ENCODE assay signal across 15 cellular contexts in the genomic region with DNA sequence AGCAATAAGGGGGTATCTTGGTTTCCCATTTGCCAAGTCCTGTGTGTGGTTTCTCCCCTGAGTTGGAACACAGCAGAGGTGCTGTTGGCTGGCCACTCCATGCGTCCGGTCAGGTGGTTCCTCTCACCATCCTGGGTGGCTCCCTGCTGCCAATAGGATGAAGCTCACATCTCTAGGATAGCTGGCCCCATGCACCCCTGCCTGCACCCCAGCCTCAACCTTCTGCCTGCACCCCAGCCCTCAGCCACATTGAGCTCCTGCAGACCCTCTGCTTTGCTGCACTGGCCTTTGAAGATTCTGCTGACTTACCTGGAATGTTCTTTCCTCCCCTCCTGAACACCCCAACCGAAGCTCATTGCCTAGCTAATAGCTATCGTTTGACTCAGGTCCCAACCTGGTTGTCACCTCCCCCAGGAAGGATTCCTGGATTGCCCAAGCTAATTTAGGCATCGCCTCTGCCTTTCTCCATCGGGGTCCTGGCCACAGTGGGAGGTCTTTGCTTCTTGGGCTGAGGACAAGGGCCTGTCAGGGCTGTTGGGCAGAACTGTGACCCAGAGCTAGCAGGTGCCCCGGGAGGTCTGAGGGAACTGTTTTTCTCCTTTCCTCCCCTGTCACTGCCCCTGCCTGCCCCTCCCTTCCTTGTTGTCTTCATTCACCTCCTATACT. TPM values are rescaled to one million over a fixed set of nuclear protein-coding genes. Genes with fewer than 3 reads are reported as not detected.
DNase-seq lines count a peak whose midpoint lies in the region; ATAC-seq and TF ChIP-seq lines count a peak whose summit lies in the region.
"Had no signal": no experiment of that assay in that cellular context is flagged by ENCODE, and none has a peak within 500 bp of the region (broad histone marks: within the 10 kb centered on the region; RNA-seq: fewer than 3 reads in every experiment).

No MANE protein-coding gene starts in this region.

- 79 to 84% methylated on average over 7 of the region's 7 CpGs for WGBS in testis, 2 donors

- H3K4me1 ChIP-seq in ascending aorta = peaks cover 5 to 20% of the 10 kb centered on the region in 2 donors
- H3K4me1 ChIP-seq in thoracic aorta (ENCODE audit: control insufficient read depth in 1 of 2, low read depth in 2 of 2) = peaks cover 8 to 21% of the 10 kb centered on the region in 2 donors
- H3K4me1 ChIP-seq in testis = peaks cover 21% of the 10 kb centered on the region

- H3K27ac ChIP-seq in ascending aorta = peak overlapping the region; percentile 83 to 84
- H3K27ac ChIP-seq in thoracic aorta = peak overlapping the region; percentile 78 to 83
- no peak overlapping the region for H3K27ac ChIP-seq in testis
- H3K27ac ChIP-seq: cardiac muscle cell, epithelial cell of prostate had no signal

- no peak for DNase-seq in activated CD4-positive, alpha-beta T cell treated with anti-CD3 and anti-CD28 coated beads, Interleukin-2, amount 10 ng/mL, durations not matched to agents 24 days and 14 days
- no peak for DNase-seq in activated CD4-positive, alpha-beta T cell treated with anti-CD3 and anti-CD28 coated beads, Interleukin-2, amount 10 ng/mL, durations not matched to agents 7 days and 5 days
- DNase-seq in ascending aorta (ENCODE audit: low spot score in 2 of 2) (no peak), memory B cell (ENCODE audit: low spot score in 2 of 2) (no peak), thoracic aorta (ENCODE audit: low spot score) (no peak), testis (no peak), foreskin fibroblast (no peak)
- DNase-seq: ACHN, IMR-90, NCI-H2171, SHP77 had no signal

- H3K27me3 Mint-ChIP-seq in activated CD4-positive, alpha-beta T cell treated with anti-CD3 and anti-CD28 coated beads, Interleukin-2, amount 10 ng/mL, durations not matched to agents 24 days and 14 days = peaks cover 16% of the 10 kb centered on the region
- H3K27me3 Mint-ChIP-seq in activated CD4-positive, alpha-beta T cell treated with anti-CD3 and anti-CD28 coated beads, Interleukin-2, amount 10 ng/mL, durations not matched to agents 7 days and 5 days = peaks cover 7% of the 10 kb centered on the region
- H3K27me3 Mint-ChIP-seq in memory B cell = peaks cover 3% of the 10 kb centered on the region

- POLR2A ChIA-PET in activated CD4-positive, alpha-beta T cell treated with anti-CD3 and anti-CD28 coated beads, Interleukin-2, amount 10 ng/mL, durations not matched to agents 7 days and 5 days (lab: Charles Lee) = interaction anchor here (0.7 kb wide), 1 partner anchor 479 kb away, joined by 9 read pairs; no protein-coding TSS in a partner anchor

- TF ChIP-seq POLR2A in testis (IDR thresholded peaks at IDR 0.05) = no peak

- peaks cover 12% of the 10 kb centered on the region for H3K4me1 Mint-ChIP-seq in activated CD4-positive, alpha-beta T cell treated with anti-CD3 and anti-CD28 coated beads, Interleukin-2, amount 10 ng/mL, durations not matched to agents 24 days and 14 days
- H3K4me1 Mint-ChIP-seq in activated CD4-positive, alpha-beta T cell treated with anti-CD3 and anti-CD28 coated beads, Interleukin-2, amount 10 ng/mL, durations not matched to agents 7 days and 5 days = peaks cover 16% of the 10 kb centered on the region
- peaks cover 9% of the 10 kb centered on the region for H3K4me1 Mint-ChIP-seq in memory B cell

- no peaks in the 10 kb centered on the region for H3K27me3 ChIP-seq in ascending aorta
- H3K27me3 ChIP-seq in thoracic aorta (replicated peaks; ENCODE audit: insufficient read depth) = no peaks in the 10 kb centered on the region
- H3K27me3 ChIP-seq in testis = no peaks in the 10 kb centered on the region
- H3K27me3 ChIP-seq: cardiac muscle cell had no signal

- H3K4me3 Mint-ChIP-seq in activated CD4-positive, alpha-beta T cell treated with anti-CD3 and anti-CD28 coated beads, Interleukin-2, amount 10 ng/mL, durations not matched to agents 24 days and 14 days = peak overlapping the region; percentile 15
- H3K4me3 Mint-ChIP-seq in activated CD4-positive, alpha-beta T cell treated with anti-CD3 and anti-CD28 coated beads, Interleukin-2, amount 10 ng/mL, durations not matched to agents 7 days and 5 days = no peak overlapping the region
- peak overlapping the region; percentile 54 for H3K4me3 Mint-ChIP-seq in memory B cell

- no peaks in the 10 kb centered on the region for H3K9me3 ChIP-seq in ascending aorta
- H3K9me3 ChIP-seq in thoracic aorta = no peaks in the 10 kb centered on the region
- no peaks in the 10 kb centered on the region for H3K9me3 ChIP-seq in testis

- no peak overlapping the region for H3K27ac Mint-ChIP-seq in activated CD4-positive, alpha-beta T cell treated with anti-CD3 and anti-CD28 coated beads, Interleukin-2, amount 10 ng/mL, durations not matched to agents 24 days and 14 days
- no peak overlapping the region for H3K27ac Mint-ChIP-seq in activated CD4-positive, alpha-beta T cell treated with anti-CD3 and anti-CD28 coated beads, Interleukin-2, amount 10 ng/mL, durations not matched to agents 7 days and 5 days
- H3K27ac Mint-ChIP-seq in memory B cell = no peak overlapping the region
- H3K27ac Mint-ChIP-seq: activated naive CD4-positive, alpha-beta T cell treated with anti-CD3 and anti-CD28 coated beads for 36 hours had no signal

- H3K4me3 ChIP-seq in ascending aorta (peak overlapping the region in 1 of 2 donors; percentile 70), thoracic aorta (no peak overlapping the region), testis (no peak overlapping the region), foreskin fibroblast (ENCODE audit: low read depth in 1 of 2, low read length in 2 of 2) (no peak overlapping the region)
- H3K4me3 ChIP-seq: cardiac muscle cell had no signal

- CTCF ChIA-PET in activated CD4-positive, alpha-beta T cell treated with anti-CD3 and anti-CD28 coated beads, Interleukin-2, amount 10 ng/mL, durations not matched to agents 7 days and 5 days (lab: Charles Lee) = interaction anchor here (1.5 to 1.6 kb wide), 2 partner anchors 21 to 22 kb away, joined by 4 read pairs; no protein-coding TSS in a partner anchor

- no peaks in the 10 kb centered on the region for H3K36me3 ChIP-seq in ascending aorta
- no peaks in the 10 kb centered on the region for H3K36me3 ChIP-seq in thoracic aorta
- H3K36me3 ChIP-seq in testis (ENCODE audit: low read depth, missing control alignments) = no peaks in the 10 kb centered on the region
- H3K36me3 ChIP-seq: cardiac muscle cell had no signal

- H3K36me3 Mint-ChIP-seq in activated CD4-positive, alpha-beta T cell treated with anti-CD3 and anti-CD28 coated beads, Interleukin-2, amount 10 ng/mL, durations not matched to agents 24 days and 14 days (ENCODE audit: low read depth) = no peaks in the 10 kb centered on the region
- H3K36me3 Mint-ChIP-seq in activated CD4-positive, alpha-beta T cell treated with anti-CD3 and anti-CD28 coated beads, Interleukin-2, amount 10 ng/mL, durations not matched to agents 7 days and 5 days (ENCODE audit: low read depth) = no peaks in the 10 kb centered on the region
- no peaks in the 10 kb centered on the region for H3K36me3 Mint-ChIP-seq in memory B cell

- H3K9me3 Mint-ChIP-seq in activated CD4-positive, alpha-beta T cell treated with anti-CD3 and anti-CD28 coated beads, Interleukin-2, amount 10 ng/mL, durations not matched to agents 24 days and 14 days = no peaks in the 10 kb centered on the region
- H3K9me3 Mint-ChIP-seq in activated CD4-positive, alpha-beta T cell treated with anti-CD3 and anti-CD28 coated beads, Interleukin-2, amount 10 ng/mL, durations not matched to agents 7 days and 5 days = no peaks in the 10 kb centered on the region
- H3K9me3 Mint-ChIP-seq in memory B cell = no peaks in the 10 kb centered on the region
- H3K9me3 Mint-ChIP-seq: activated naive CD4-positive, alpha-beta T cell treated with anti-CD3 and anti-CD28 coated beads for 36 hours had no signal

- TF ChIP-seq CTCF in ascending aorta (IDR thresholded peaks at IDR 0.05) = no peak
- no peak for TF ChIP-seq CTCF in thoracic aorta (IDR thresholded peaks at IDR 0.05)
- TF ChIP-seq CTCF in testis (IDR thresholded peaks at IDR 0.05) = no peak
- TF ChIP-seq CTCF in foreskin fibroblast (IDR thresholded peaks at IDR 0.05; ENCODE audit: low read depth, low read length) = no peak

- intact Hi-C loops in activated CD4-positive, alpha-beta T cell treated with anti-CD3 and anti-CD28 coated beads, Interleukin-2, amount 10 ng/mL, durations not matched to agents 24 days and 14 days (cut with micrococcal nuclease) = no loop called here
- intact Hi-C loops in ascending aorta (cut with DNase I) (loop anchor here (5.0 to 10.0 kb wide), 2 partner anchors 88 to 530 kb away; a partner anchor contains a TSS), testis (cut with DNase I; ENCODE audit: low total_unique reads) (no loop called here)

- no peak for ATAC-seq in memory B cell (ENCODE audit: low read depth)
- ATAC-seq in thoracic aorta (ENCODE audit: insufficient number of reproducible peaks, low FRiP score, low read depth) = no peak
- ATAC-seq in HG02870 (IDR thresholded peaks at IDR 0.05; ENCODE audit: unreplicated experiment) = no peak

RNA-seq across cellular contexts. Expression of a gene that starts 36.6 kb away (rescaled TPM):
- 100 and 106 TPM in 2 replicates for total RNA-seq in activated CD4-positive, alpha-beta T cell treated with anti-CD3 and anti-CD28 coated beads, Interleukin-2, amount 10 ng/mL, durations not matched to agents 24 days and 14 days
- 10 to 100 TPM; 34.8 to 35.4 TPM for total RNA-seq in activated CD4-positive, alpha-beta T cell treated with anti-CD3 and anti-CD28 coated beads, Interleukin-2, amount 10 ng/mL, durations not matched to agents 7 days and 5 days
- 42.5 TPM for total RNA-seq in ascending aorta
- total RNA-seq in thoracic aorta = 10 to 100 TPM; 26.7 to 40.1 TPM
- 10 to 100 TPM; 40.8 to 58.5 TPM for total RNA-seq in testis
- polyA plus RNA-seq in testis (ENCODE audit: insufficient read depth, low read depth, low replicate concordance) = 88.6 TPM

Comparison
In these comparisons a context has a peak if more than half of its experiments do, and no peak if none do; other contexts are left out.
1. H3K27ac ChIP-seq: peak in ascending aorta (2 of 2) and thoracic aorta (2 of 2); none in testis (0 of 2).